In genomic region chr10:122165492-122165832, GRCh38 we compare ENCODE assay signal across 20 cellular contexts.
DNase-seq lines count a peak whose midpoint lies in the region; ATAC-seq, FAIRE-seq and TF ChIP-seq lines count a peak whose summit lies in the region.
"Had no signal": no experiment of that assay in that cellular context is flagged by ENCODE, and none has a peak within 500 bp of the region (broad histone marks: within the 10 kb centered on the region; RNA-seq: fewer than 3 reads in every experiment).

No MANE protein-coding gene starts in this region.

- no peak for TF ChIP-seq CTCF in chondrocyte (IDR thresholded peaks at IDR 0.05)

- no peak overlapping the region for H3K4me3 ChIP-seq in mesenchymal stem cell (ENCODE audit: insufficient read depth in 1 of 2, low read depth in 1 of 2, low read length in 2 of 2)
- H3K4me3 ChIP-seq in stomach smooth muscle (ENCODE audit: low read length in 2 of 2), result no peak overlapping the region
- H3K4me3 ChIP-seq: MG63, right atrium auricular region had no signal

- H3K9ac ChIP-seq in mesenchymal stem cell (ENCODE audit: low read length) (no peak overlapping the region), stomach smooth muscle (ENCODE audit: low read length in 2 of 2) (no peak overlapping the region)

- H3K27me3 Mint-ChIP-seq in chondrocyte (ENCODE audit: low read depth), result no peaks in the 10 kb centered on the region

- peak overlapping the region; percentile 29 for H3K27ac Mint-ChIP-seq in chondrocyte (ENCODE audit: unreplicated experiment)
- H3K27ac Mint-ChIP-seq: activated T-helper 2 cell treated with anti-CD3 and anti-CD28 coated beads, Interferon-gamma antibody, Interleukin-2, Interleukin-4, amounts not matched to agents 10 μg/mL and 5 μg/mL and 100 μg/mL, durations not matched to agents 14 hours and 24 hours and 36 hours; natural killer cell; stimulated activated naive B cell treated with anti-CD40 and anti-IgM and Interleukin-4, amounts not matched to agents 10 μg/mL and 1 μg/mL and 100 μg/mL, for 72 hours had no signal

- H3K23ac ChIP-seq in mesenchymal stem cell (ENCODE audit: low read length in 2 of 2), result no peak overlapping the region

- H3K9me3 ChIP-seq in mesenchymal stem cell (ENCODE audit: control insufficient read depth, low read length), result no peaks in the 10 kb centered on the region
- no peaks in the 10 kb centered on the region for H3K9me3 ChIP-seq in stomach smooth muscle (ENCODE audit: control insufficient read depth in 2 of 2, low read length in 2 of 2)
- H3K9me3 ChIP-seq: MG63, right atrium auricular region had no signal

- H3K27me3 ChIP-seq in mesenchymal stem cell (ENCODE audit: control insufficient read depth in 1 of 2, insufficient read depth in 1 of 2, low read length in 2 of 2) (peaks cover 0 to 8% of the 10 kb centered on the region in 2 experiments), stomach smooth muscle (ENCODE audit: control insufficient read depth in 1 of 2, insufficient read depth in 2 of 2, low read length in 2 of 2) (no peaks in the 10 kb centered on the region)
- H3K27me3 ChIP-seq: MG63, right atrium auricular region had no signal

- H3K4me1 ChIP-seq in mesenchymal stem cell (ENCODE audit: control insufficient read depth, insufficient read depth, low read depth, low read length), result peaks cover 24% of the 10 kb centered on the region
- peaks cover 68% of the 10 kb centered on the region for H3K4me1 ChIP-seq in stomach smooth muscle (ENCODE audit: control insufficient read depth, insufficient read depth, low read length)

- no peak overlapping the region for H2BK120ac ChIP-seq in mesenchymal stem cell (ENCODE audit: low read depth, low read length)

- H2AK5ac ChIP-seq in mesenchymal stem cell (ENCODE audit: low read length, severe bottlenecking), result no peak overlapping the region

- TF ChIP-seq POLR2A in GM12891 (IDR thresholded peaks at IDR 0.05; ENCODE audit: low read depth, low read length), result no peak

- H3K9me3 Mint-ChIP-seq in chondrocyte (ENCODE audit: low read depth), result no peaks in the 10 kb centered on the region
- H3K9me3 Mint-ChIP-seq: activated T-helper 2 cell treated with anti-CD3 and anti-CD28 coated beads, Interferon-gamma antibody, Interleukin-2, Interleukin-4, amounts not matched to agents 10 μg/mL and 5 μg/mL and 100 μg/mL, durations not matched to agents 14 hours and 24 hours and 36 hours; natural killer cell; stimulated activated naive B cell treated with anti-CD40 and anti-IgM and Interleukin-4, amounts not matched to agents 10 μg/mL and 1 μg/mL and 100 μg/mL, for 72 hours had no signal

- H2AFZ ChIP-seq in mesenchymal stem cell (ENCODE audit: low read depth, low read length), result no peak overlapping the region

- no peak overlapping the region for H2BK5ac ChIP-seq in mesenchymal stem cell (ENCODE audit: low read depth, low read length, poor library complexity, severe bottlenecking)

- no peak overlapping the region for H3K4ac ChIP-seq in mesenchymal stem cell (ENCODE audit: low read depth in 1 of 2, low read length in 2 of 2)

- H3K4me2 ChIP-seq in mesenchymal stem cell (ENCODE audit: low read length, poor library complexity, severe bottlenecking), result peak overlapping the region; percentile 17

- 96% methylated on average over 3 of the region's 5 CpGs for WGBS in mesenchymal stem cell

- no peak overlapping the region for H2BK15ac ChIP-seq in mesenchymal stem cell (ENCODE audit: low read depth, poor library complexity, severe bottlenecking)

- no peak overlapping the region for H4K91ac ChIP-seq in mesenchymal stem cell (ENCODE audit: low read length)

- peaks cover 7% of the 10 kb centered on the region for H3K36me3 Mint-ChIP-seq in chondrocyte (ENCODE audit: low read depth)
- H3K36me3 Mint-ChIP-seq: natural killer cell; stimulated activated naive B cell treated with anti-CD40 and anti-IgM and Interleukin-4, amounts not matched to agents 10 μg/mL and 1 μg/mL and 100 μg/mL, for 72 hours had no signal

- no peak overlapping the region for H3K4me3 Mint-ChIP-seq in chondrocyte (ENCODE audit: unreplicated experiment)
- H3K4me3 Mint-ChIP-seq: natural killer cell; stimulated activated naive B cell treated with anti-CD40 and anti-IgM and Interleukin-4, amounts not matched to agents 10 μg/mL and 1 μg/mL and 100 μg/mL, for 72 hours had no signal

- no peak overlapping the region for H3K18ac ChIP-seq in mesenchymal stem cell (ENCODE audit: low read depth in 1 of 2, low read length in 2 of 2)

- DNase-seq in DMS 273 (lab: John Stamatoyannopoulos, UW; ENCODE audit: unreplicated experiment) (peak; percentile 31), DMS 273 treated with DMSO at 0.1 percent for 48 hours (lab: John Stamatoyannopoulos, UW) (no peak), chondrocyte (ENCODE audit: low spot score) (no peak), mesenchymal stem cell (no peak), GM12891 (ENCODE audit: insufficient read length, low spot score) (no peak), NCI-H1436 treated with DMSO at 0.1 percent for 48 hours (lab: John Stamatoyannopoulos, UW) (no peak)
- DNase-seq: 8988T; activated CD4-positive, alpha-beta T cell treated with anti-CD3 and anti-CD28 coated beads for 48 hours; cortex of kidney; GF-D8; MG63; natural killer cell; NCI-H2029; stimulated activated naive B cell treated with anti-CD40 and anti-IgM and Interleukin-4, amounts not matched to agents 10 μg/mL and 1 μg/mL and 100 μg/mL, for 72 hours; SW 1271 had no signal

- H3K79me1 ChIP-seq in mesenchymal stem cell (replicated peaks; ENCODE audit: low read length, poor library complexity, severe bottlenecking), result peaks cover 37% of the 10 kb centered on the region

- no peak overlapping the region for H3K14ac ChIP-seq in mesenchymal stem cell (ENCODE audit: low read length in 2 of 2)

- H3K27ac ChIP-seq in mesenchymal stem cell (ENCODE audit: low read length, poor library complexity, severe bottlenecking), result no peak overlapping the region
- peak overlapping the region; percentile 31 for H3K27ac ChIP-seq in stomach smooth muscle (ENCODE audit: low read length)

- no peak overlapping the region for H4K8ac ChIP-seq in mesenchymal stem cell (ENCODE audit: low read length)

- no peak for ATAC-seq in GM19455 (IDR thresholded peaks at IDR 0.05; ENCODE audit: unreplicated experiment)
- ATAC-seq: natural killer cell; stimulated activated naive B cell treated with anti-CD40 and anti-IgM and Interleukin-4, amounts not matched to agents 10 μg/mL and 1 μg/mL and 100 μg/mL, for 72 hours had no signal

- H2BK12ac ChIP-seq in mesenchymal stem cell (ENCODE audit: low read length in 2 of 2), result no peak overlapping the region

- FAIRE-seq in GM12891 (lab: Jason Lieb, UNC), result no peak
- FAIRE-seq: TTC549 had no signal

- H3K36me3 ChIP-seq in mesenchymal stem cell (ENCODE audit: control insufficient read depth in 1 of 2, insufficient read depth in 2 of 2, low read depth in 1 of 2, low read length in 2 of 2) (no peaks in the 10 kb centered on the region), stomach smooth muscle (ENCODE audit: control insufficient read depth in 2 of 2, insufficient read depth in 2 of 2, low read length in 2 of 2) (peaks cover 0 to 4% of the 10 kb centered on the region in 2 donors)
- H3K36me3 ChIP-seq: MG63, right atrium auricular region had no signal

- H3K4me1 Mint-ChIP-seq in chondrocyte (ENCODE audit: low read depth), result peaks cover 30% of the 10 kb centered on the region

TF ChIP-seq in GM12891, 5 proteins besides CTCF, POLR2A, EP300 and RAD21:
- TF ChIP-seq SPI1 (IDR thresholded peaks at IDR 0.05; ENCODE audit: low read depth, low read length) (no peak), POU2F2 (IDR thresholded peaks at IDR 0.05; ENCODE audit: low read depth, low read length) (no peak), PAX5 (IDR thresholded peaks at IDR 0.05; ENCODE audit: insufficient read depth, low read length, severe bottlenecking) (no peak), POLR2AphosphoS5 (IDR thresholded peaks at IDR 0.05; ENCODE audit: low read depth, low read length) (no peak), TAF1 (IDR thresholded peaks at IDR 0.05; ENCODE audit: low read depth, low read length) (no peak)
